Comparison of ENCODE assay signal across 8 cellular contexts in the genomic region with DNA sequence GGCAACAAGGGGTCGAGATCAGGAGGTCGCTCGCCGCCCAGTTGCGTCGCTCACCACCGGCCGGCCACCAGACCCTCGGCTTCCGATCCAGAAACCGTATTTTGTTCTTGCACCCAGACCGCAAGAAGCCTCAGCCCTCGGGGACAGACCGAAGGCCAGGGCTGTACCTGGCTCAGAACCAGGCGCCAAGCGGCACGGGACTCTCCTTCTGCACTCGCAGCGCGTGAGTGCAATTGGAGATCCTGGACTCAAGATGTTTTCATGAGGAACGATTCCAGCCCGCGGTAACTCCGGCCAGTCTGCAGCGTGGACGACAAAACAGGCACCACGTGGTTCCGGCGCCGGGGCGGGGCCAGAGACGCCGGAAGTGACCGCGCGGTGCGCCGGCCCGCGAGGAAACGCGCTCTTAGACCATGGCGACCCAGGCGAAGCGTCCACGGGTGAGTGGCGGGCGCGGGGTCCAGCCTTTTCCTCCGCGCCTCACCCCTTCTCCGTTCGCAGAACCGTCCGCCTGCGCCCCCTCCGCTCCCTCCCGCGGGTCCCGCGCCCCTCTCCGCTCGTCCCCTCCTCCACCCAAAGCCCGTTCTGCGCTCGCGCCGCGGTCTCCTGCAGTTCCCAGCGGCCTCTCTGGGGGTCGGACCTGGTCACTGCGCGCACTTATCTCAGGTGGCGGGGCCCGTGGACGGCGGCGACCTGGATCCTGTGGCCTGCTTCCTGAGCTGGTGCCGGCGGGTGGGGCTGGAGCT. TPM values are rescaled to one million over a fixed set of nuclear protein-coding genes. Genes with fewer than 3 reads are reported as not detected.
DNase-seq lines count a peak whose midpoint lies in the region; ATAC-seq and TF ChIP-seq lines count a peak whose summit lies in the region.

TSS of gene SETD6 (plus strand) at position 393 of the 746 bp plus-strand sequence. CDS start at position 414, 21 bp downstream.

- peak; percentile 87 for DNase-seq in ELR (ENCODE audit: low read depth)
- peak; percentile 69 for DNase-seq in LHCN-M2 (ENCODE audit: low read depth)
- DNase-seq in activated naive CD8-positive, alpha-beta T cell treated with anti-CD3 and anti-CD28 coated beads for 36 hours = peak; percentile 85
- peak; percentile 81 to 97 (median 92) for DNase-seq in head of caudate nucleus
- peak; percentile 95 for DNase-seq in osteocyte (ENCODE audit: extremely low spot score, unreplicated experiment)

- peaks cover 20% of the 10 kb centered on the region for H3K36me3 Mint-ChIP-seq in activated naive CD8-positive, alpha-beta T cell treated with anti-CD3 and anti-CD28 coated beads for 36 hours
- H3K36me3 Mint-ChIP-seq in osteocyte (ENCODE audit: unreplicated experiment) = peaks cover 13% of the 10 kb centered on the region

- intact Hi-C loops in head of caudate nucleus (cut with DNase I) = loop anchor here (10.0 kb wide), 1 partner anchor 150 kb away; no protein-coding TSS in a partner anchor

- H3K4me1 ChIP-seq in thymus (ENCODE audit: control insufficient read depth, insufficient read depth, low read length) = peaks cover 3% of the 10 kb centered on the region

- H3K36me3 ChIP-seq in thymus (ENCODE audit: control insufficient read depth, insufficient read depth) = peaks cover 18% of the 10 kb centered on the region

- peak; percentile 27 for TF ChIP-seq CTCF in osteocyte (IDR thresholded peaks at IDR 0.05)

- ATAC-seq in GM21786 (IDR thresholded peaks at IDR 0.05; ENCODE audit: unreplicated experiment) (peak; percentile 69), SK-N-SH treated with all-trans-retinoic acid at 6 μM for 48 hours (peak; percentile 91)

- 1% methylated on average over 80 of the region's 80 CpGs for WGBS in thymus

- H3K4me3 ChIP-seq in thymus (ENCODE audit: low read length) = peak within 1 kb of the TSS; percentile 67

- peaks cover 40% of the 10 kb centered on the region for H3K4me1 Mint-ChIP-seq in activated naive CD8-positive, alpha-beta T cell treated with anti-CD3 and anti-CD28 coated beads for 36 hours
- peaks cover 12% of the 10 kb centered on the region for H3K4me1 Mint-ChIP-seq in osteocyte (ENCODE audit: unreplicated experiment)

- H3K9me3 ChIP-seq in thymus (ENCODE audit: control insufficient read depth) = no peaks in the 10 kb centered on the region

- peak within 1 kb of the TSS; percentile 67 for H3K27ac ChIP-seq in thymus (ENCODE audit: low read depth)

- H3K27me3 Mint-ChIP-seq in activated naive CD8-positive, alpha-beta T cell treated with anti-CD3 and anti-CD28 coated beads for 36 hours = no peaks in the 10 kb centered on the region
- no peaks in the 10 kb centered on the region for H3K27me3 Mint-ChIP-seq in osteocyte (ENCODE audit: unreplicated experiment)

- H3K27ac Mint-ChIP-seq in activated naive CD8-positive, alpha-beta T cell treated with anti-CD3 and anti-CD28 coated beads for 36 hours = peak within 1 kb of the TSS; percentile 85
- H3K27ac Mint-ChIP-seq in osteocyte (ENCODE audit: unreplicated experiment) = peak within 1 kb of the TSS; percentile 95

- H3K4me3 Mint-ChIP-seq in activated naive CD8-positive, alpha-beta T cell treated with anti-CD3 and anti-CD28 coated beads for 36 hours = peak within 1 kb of the TSS; percentile 96
- H3K4me3 Mint-ChIP-seq in osteocyte (ENCODE audit: unreplicated experiment) = peak within 1 kb of the TSS; percentile 81

- H3K27me3 ChIP-seq in thymus (ENCODE audit: control insufficient read depth, insufficient read depth) = no peaks in the 10 kb centered on the region

- H3K9me3 Mint-ChIP-seq in activated naive CD8-positive, alpha-beta T cell treated with anti-CD3 and anti-CD28 coated beads for 36 hours = no peaks in the 10 kb centered on the region
- H3K9me3 Mint-ChIP-seq in osteocyte (ENCODE audit: unreplicated experiment) = no peaks in the 10 kb centered on the region

TF ChIP-seq in SK-N-SH treated with all-trans-retinoic acid at 6 μM for 48 hours, 23 proteins besides CTCF, POLR2A, EP300 and RAD21:
- TF ChIP-seq, protein P1, sequence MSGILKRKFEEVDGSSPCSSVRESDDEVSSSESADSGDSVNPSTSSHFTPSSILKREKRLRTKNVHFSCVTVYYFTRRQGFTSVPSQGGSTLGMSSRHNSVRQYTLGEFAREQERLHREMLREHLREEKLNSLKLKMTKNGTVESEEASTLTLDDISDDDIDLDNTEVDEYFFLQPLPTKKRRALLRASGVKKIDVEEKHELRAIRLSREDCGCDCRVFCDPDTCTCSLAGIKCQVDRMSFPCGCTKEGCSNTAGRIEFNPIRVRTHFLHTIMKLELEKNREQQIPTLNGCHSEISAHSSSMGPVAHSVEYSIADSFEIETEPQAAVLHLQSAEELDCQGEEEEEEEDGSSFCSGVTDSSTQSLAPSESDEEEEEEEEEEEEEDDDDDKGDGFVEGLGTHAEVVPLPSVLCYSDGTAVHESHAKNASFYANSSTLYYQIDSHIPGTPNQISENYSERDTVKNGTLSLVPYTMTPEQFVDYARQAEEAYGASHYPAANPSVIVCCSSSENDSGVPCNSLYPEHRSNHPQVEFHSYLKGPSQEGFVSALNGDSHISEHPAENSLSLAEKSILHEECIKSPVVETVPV (CRISPR knock-in tag; IDR thresholded peaks at IDR 0.05) = no peak
- TF ChIP-seq ZNF70 (CRISPR knock-in tag; IDR thresholded peaks at IDR 0.05) (no peak), ZNF8 (CRISPR knock-in tag; IDR thresholded peaks at IDR 0.05) (no peak), TCF4 (CRISPR knock-in tag; IDR thresholded peaks at IDR 0.05; ENCODE audit: borderline replicate concordance) (peak; percentile 11; the same call in 1 of the 2 replicates), ZC3H10 (CRISPR knock-in tag; IDR thresholded peaks at IDR 0.05) (no peak), ZFP3 (CRISPR knock-in tag; IDR thresholded peaks at IDR 0.05) (no peak; the same call in 1 of the 2 replicates), SNAI2 (CRISPR knock-in tag; IDR thresholded peaks at IDR 0.05) (no peak), GLIS3 (CRISPR knock-in tag; IDR thresholded peaks at IDR 0.05) (0 out of 2 replicates have a peak, but pooled peaks have one; percentile 52)
- TF ChIP-seq, protein P2, sequence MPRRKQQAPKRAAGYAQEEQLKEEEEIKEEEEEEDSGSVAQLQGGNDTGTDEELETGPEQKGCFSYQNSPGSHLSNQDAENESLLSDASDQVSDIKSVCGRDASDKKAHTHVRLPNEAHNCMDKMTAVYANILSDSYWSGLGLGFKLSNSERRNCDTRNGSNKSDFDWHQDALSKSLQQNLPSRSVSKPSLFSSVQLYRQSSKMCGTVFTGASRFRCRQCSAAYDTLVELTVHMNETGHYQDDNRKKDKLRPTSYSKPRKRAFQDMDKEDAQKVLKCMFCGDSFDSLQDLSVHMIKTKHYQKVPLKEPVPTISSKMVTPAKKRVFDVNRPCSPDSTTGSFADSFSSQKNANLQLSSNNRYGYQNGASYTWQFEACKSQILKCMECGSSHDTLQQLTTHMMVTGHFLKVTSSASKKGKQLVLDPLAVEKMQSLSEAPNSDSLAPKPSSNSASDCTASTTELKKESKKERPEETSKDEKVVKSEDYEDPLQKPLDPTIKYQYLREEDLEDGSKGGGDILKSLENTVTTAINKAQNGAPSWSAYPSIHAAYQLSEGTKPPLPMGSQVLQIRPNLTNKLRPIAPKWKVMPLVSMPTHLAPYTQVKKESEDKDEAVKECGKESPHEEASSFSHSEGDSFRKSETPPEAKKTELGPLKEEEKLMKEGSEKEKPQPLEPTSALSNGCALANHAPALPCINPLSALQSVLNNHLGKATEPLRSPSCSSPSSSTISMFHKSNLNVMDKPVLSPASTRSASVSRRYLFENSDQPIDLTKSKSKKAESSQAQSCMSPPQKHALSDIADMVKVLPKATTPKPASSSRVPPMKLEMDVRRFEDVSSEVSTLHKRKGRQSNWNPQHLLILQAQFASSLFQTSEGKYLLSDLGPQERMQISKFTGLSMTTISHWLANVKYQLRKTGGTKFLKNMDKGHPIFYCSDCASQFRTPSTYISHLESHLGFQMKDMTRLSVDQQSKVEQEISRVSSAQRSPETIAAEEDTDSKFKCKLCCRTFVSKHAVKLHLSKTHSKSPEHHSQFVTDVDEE (CRISPR knock-in tag; IDR thresholded peaks at IDR 0.05) = no peak
- TF ChIP-seq, protein P3, sequence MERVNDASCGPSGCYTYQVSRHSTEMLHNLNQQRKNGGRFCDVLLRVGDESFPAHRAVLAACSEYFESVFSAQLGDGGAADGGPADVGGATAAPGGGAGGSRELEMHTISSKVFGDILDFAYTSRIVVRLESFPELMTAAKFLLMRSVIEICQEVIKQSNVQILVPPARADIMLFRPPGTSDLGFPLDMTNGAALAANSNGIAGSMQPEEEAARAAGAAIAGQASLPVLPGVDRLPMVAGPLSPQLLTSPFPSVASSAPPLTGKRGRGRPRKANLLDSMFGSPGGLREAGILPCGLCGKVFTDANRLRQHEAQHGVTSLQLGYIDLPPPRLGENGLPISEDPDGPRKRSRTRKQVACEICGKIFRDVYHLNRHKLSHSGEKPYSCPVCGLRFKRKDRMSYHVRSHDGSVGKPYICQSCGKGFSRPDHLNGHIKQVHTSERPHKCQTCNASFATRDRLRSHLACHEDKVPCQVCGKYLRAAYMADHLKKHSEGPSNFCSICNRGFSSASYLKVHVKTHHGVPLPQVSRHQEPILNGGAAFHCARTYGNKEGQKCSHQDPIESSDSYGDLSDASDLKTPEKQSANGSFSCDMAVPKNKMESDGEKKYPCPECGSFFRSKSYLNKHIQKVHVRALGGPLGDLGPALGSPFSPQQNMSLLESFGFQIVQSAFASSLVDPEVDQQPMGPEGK (CRISPR knock-in tag; IDR thresholded peaks at IDR 0.05; ENCODE audit: borderline replicate concordance) = peak; percentile 27; the same call in 1 of the 2 replicates

RNA-seq across cellular contexts. Expression of gene SETD6, which starts in this region (rescaled TPM):
- 9.9 and 10.8 TPM in 2 replicates for total RNA-seq in LHCN-M2 (2014; rRNA removed)
- polyA plus RNA-seq in LHCN-M2 (2012) = 4.1 TPM
- total RNA-seq in activated naive CD8-positive, alpha-beta T cell treated with anti-CD3 and anti-CD28 coated beads for 36 hours = 10 to 100 TPM; 18.7 to 20.2 TPM
- total RNA-seq in osteocyte = 17.3 and 19.9 TPM in 2 replicates
- 14.5 TPM for polyA plus RNA-seq in thymus

Comparison
In these comparisons a context has a peak if more than half of its experiments do, and no peak if none do; other contexts are left out.
1. Peak in every context shown above with its lines: DNase-seq, ATAC-seq, H3K4me3 ChIP-seq and H3K27ac ChIP-seq.